23 cellular contexts compared by ENCODE assay signal in genomic region chr12:62658910-62659309, GRCh38.
"Had no signal": no experiment of that assay in that cellular context is flagged by ENCODE, and none has a peak within 500 bp of the region (broad histone marks: within the 10 kb centered on the region; RNA-seq: fewer than 3 reads in every experiment).

No MANE protein-coding gene starts in this region.

- H3K9me3 ChIP-seq: colonic mucosa, upper lobe of right lung had no signal

- H3K4me1 ChIP-seq: colonic mucosa, upper lobe of right lung had no signal

- H3K4me2 ChIP-seq: hepatocyte had no signal

- H3K4me1 Mint-ChIP-seq: activated B cell treated with CpG ODN at 0.5 μM for 24 hours had no signal

- ATAC-seq: activated CD8-positive, alpha-beta memory T cell treated with anti-CD3 and anti-CD28 coated beads, Interleukin-2, amount 10 ng/mL, durations not matched to agents 7 days and 5 days; left cardiac atrium; natural killer cell; upper lobe of right lung had no signal

- DNase-seq: activated B cell treated with CpG ODN at 0.5 μM for 24 hours; activated CD4-positive, alpha-beta memory T cell treated with anti-CD3 and anti-CD28 coated beads, Interleukin-2, amount 10 ng/mL, durations not matched to agents 7 days and 5 days; activated CD4-positive, alpha-beta T cell treated with anti-CD3 and anti-CD28 coated beads for 48 hours; activated CD8-positive, alpha-beta memory T cell treated with anti-CD3 and anti-CD28 coated beads, Interleukin-2, amount 10 ng/mL, durations not matched to agents 7 days and 5 days; activated naive CD4-positive, alpha-beta T cell treated with anti-CD3 and anti-CD28 coated beads, Interleukin-2, amount 10 ng/mL, durations not matched to agents 7 days and 5 days; activated T-cell treated with anti-CD3 and anti-CD28 coated beads, Interleukin-2, amount 50 U/mL, for 1 hour; aorta; colonic mucosa; effector CD4-positive, alpha-beta T cell; left cardiac atrium; mesenchymal stem cell; natural killer cell; occipital lobe; retina; stimulated activated CD4-positive, alpha-beta T cell treated with anti-CD3 and anti-CD28 coated beads, Interleukin-12 subunit alpha, Interleukin-12 subunit beta, amount 100 ng/mL, for 4 hours; stimulated activated CD4-positive, alpha-beta T cell treated with anti-CD3 and anti-CD28 coated beads, Interleukin-1b, Interleukin-23, amount 100 ng/mL, for 48 hours; stimulated activated CD8-positive, alpha-beta memory T cell treated with anti-CD3 and anti-CD28 coated beads, Interleukin-4, amount 100 ng/mL, for 48 hours; stimulated activated naive CD4-positive, alpha-beta T cell; upper lobe of right lung had no signal

- H3K79me2 ChIP-seq: hepatocyte had no signal

- H3K4me3 Mint-ChIP-seq: activated B cell treated with CpG ODN at 0.5 μM for 24 hours; activated CD4-positive, alpha-beta memory T cell treated with anti-CD3 and anti-CD28 coated beads, Interleukin-2, amount 10 ng/mL, durations not matched to agents 7 days and 5 days; activated CD8-positive, alpha-beta memory T cell treated with anti-CD3 and anti-CD28 coated beads, Interleukin-2, amount 10 ng/mL, durations not matched to agents 7 days and 5 days; activated naive CD4-positive, alpha-beta T cell treated with anti-CD3 and anti-CD28 coated beads, Interleukin-2, amount 10 ng/mL, durations not matched to agents 7 days and 5 days; central memory CD8-positive, alpha-beta T cell; natural killer cell; T-helper 2 cell treated with Interferon-gamma antibody and Interleukin-4, amounts not matched to agents 5 μg/mL and 100 μg/mL, for 36 hours had no signal

- H3K4me3 ChIP-seq: colonic mucosa, hepatocyte, upper lobe of right lung had no signal

- H3K36me3 ChIP-seq: colonic mucosa, upper lobe of right lung had no signal

- H2AFZ ChIP-seq: hepatocyte had no signal

- H3K27ac ChIP-seq: colonic mucosa, hepatocyte, upper lobe of right lung had no signal

- H3K36me3 Mint-ChIP-seq: activated CD8-positive, alpha-beta memory T cell treated with anti-CD3 and anti-CD28 coated beads, Interleukin-2, amount 10 ng/mL, durations not matched to agents 7 days and 5 days; activated naive CD4-positive, alpha-beta T cell treated with anti-CD3 and anti-CD28 coated beads, Interleukin-2, amount 10 ng/mL, durations not matched to agents 7 days and 5 days; natural killer cell had no signal

- H3K9me3 Mint-ChIP-seq: activated CD4-positive, alpha-beta memory T cell treated with anti-CD3 and anti-CD28 coated beads, Interleukin-2, amount 10 ng/mL, durations not matched to agents 7 days and 5 days; activated naive CD4-positive, alpha-beta T cell treated with anti-CD3 and anti-CD28 coated beads, Interleukin-2, amount 10 ng/mL, durations not matched to agents 7 days and 5 days; activated T-helper 2 cell treated with anti-CD3 and anti-CD28 coated beads, Interferon-gamma antibody, Interleukin-2, Interleukin-4, amounts not matched to agents 10 μg/mL and 5 μg/mL and 100 μg/mL, durations not matched to agents 14 hours and 24 hours and 36 hours; central memory CD8-positive, alpha-beta T cell; natural killer cell; T-helper 2 cell treated with Interferon-gamma antibody and Interleukin-4, amounts not matched to agents 5 μg/mL and 100 μg/mL, for 36 hours had no signal

- H3K27me3 ChIP-seq: colonic mucosa, hepatocyte, upper lobe of right lung had no signal

- H3K27me3 Mint-ChIP-seq: activated B cell treated with CpG ODN at 0.5 μM for 24 hours had no signal

- H3K27ac Mint-ChIP-seq: activated B cell treated with CpG ODN at 0.5 μM for 24 hours; activated CD4-positive, alpha-beta memory T cell treated with anti-CD3 and anti-CD28 coated beads, Interleukin-2, amount 10 ng/mL, durations not matched to agents 7 days and 5 days; activated CD8-positive, alpha-beta memory T cell treated with anti-CD3 and anti-CD28 coated beads, Interleukin-2, amount 10 ng/mL, durations not matched to agents 7 days and 5 days; activated naive CD4-positive, alpha-beta T cell treated with anti-CD3 and anti-CD28 coated beads, Interleukin-2, amount 10 ng/mL, durations not matched to agents 7 days and 5 days; activated T-helper 2 cell treated with anti-CD3 and anti-CD28 coated beads, Interferon-gamma antibody, Interleukin-2, Interleukin-4, amounts not matched to agents 10 μg/mL and 5 μg/mL and 100 μg/mL, durations not matched to agents 14 hours and 24 hours and 36 hours; natural killer cell; T-helper 2 cell treated with Interferon-gamma antibody and Interleukin-4, amounts not matched to agents 5 μg/mL and 100 μg/mL, for 36 hours had no signal
